Comparison of ENCODE assay signal across 19 cellular contexts in genomic region chr2:212713681-212714080, GRCh38.
"Had no signal": no experiment of that assay in that cellular context is flagged by ENCODE, and none has a peak within 500 bp of the region (broad histone marks: within the 10 kb centered on the region; RNA-seq: fewer than 3 reads in every experiment).

No MANE protein-coding gene starts in this region.

- H3K9me3 ChIP-seq: colonic mucosa, gastrocnemius medialis, heart right ventricle, mucosa of descending colon, ovary, right atrium auricular region, sigmoid colon, tibial nerve, upper lobe of right lung, vagina had no signal

- H3K4me3 ChIP-seq: colonic mucosa, gastrocnemius medialis, heart right ventricle, mucosa of descending colon, ovary, right atrium auricular region, sigmoid colon, skin epidermis, tibial nerve, upper lobe of right lung, vagina had no signal

- H3K27me3 ChIP-seq: colonic mucosa, gastrocnemius medialis, heart right ventricle, ovary, right atrium auricular region, sigmoid colon, tibial nerve, upper lobe of right lung, vagina had no signal

- H3K36me3 ChIP-seq: colonic mucosa, gastrocnemius medialis, heart right ventricle, ovary, right atrium auricular region, sigmoid colon, tibial nerve, upper lobe of right lung, vagina had no signal

- H3K27ac ChIP-seq: colonic mucosa, gastrocnemius medialis, heart right ventricle, ovary, right atrium auricular region, sigmoid colon, skin epidermis, upper lobe of right lung, vagina had no signal

- ATAC-seq: esophagus mucosa; gastrocnemius medialis; left lobe of liver; mucosa of descending colon; naive thymus-derived CD8-positive, alpha-beta T cell; upper lobe of right lung had no signal

- H3K4me1 ChIP-seq: colonic mucosa, gastrocnemius medialis, heart right ventricle, right atrium auricular region, upper lobe of right lung, vagina had no signal

- DNase-seq: colonic mucosa; dermis blood vessel endothelial cell; gastrocnemius medialis; heart right ventricle; hypothalamus; mucosa of descending colon; naive thymus-derived CD8-positive, alpha-beta T cell; ovary; sigmoid colon; stimulated activated CD4-positive, alpha-beta T cell treated with anti-CD3 and anti-CD28 coated beads, Interleukin-12 subunit alpha, Interleukin-12 subunit beta, amount 100 ng/mL, for 4 hours; stimulated activated CD4-positive, alpha-beta T cell treated with anti-CD3 and anti-CD28 coated beads, Interleukin-2, amount 100 ng/mL, for 48 hours; stimulated activated naive CD4-positive, alpha-beta T cell treated with Interleukin-2 at 50 U/mL for 16 hours; upper lobe of right lung had no signal
